8 cellular contexts compared by ENCODE assay signal in genomic region chr16:85303354-85303883, GRCh38.
DNase-seq lines count a peak whose midpoint lies in the region; ATAC-seq and TF ChIP-seq lines count a peak whose summit lies in the region.

No MANE protein-coding gene starts in this region.

- no peaks in the 10 kb centered on the region for H3K27me3 ChIP-seq in BE2C
- no peaks in the 10 kb centered on the region for H3K27me3 ChIP-seq in right lobe of liver

- no peak overlapping the region for H3K4me3 ChIP-seq in BE2C (ENCODE audit: low read depth, low read length)
- no peak overlapping the region for H3K4me3 ChIP-seq in cardiac fibroblast (replicated peaks in 1 of 2; ENCODE audit: low read depth in 2 of 2, low read length in 2 of 2)
- H3K4me3 ChIP-seq in right lobe of liver, result no peak overlapping the region

- no peaks in the 10 kb centered on the region for H3K36me3 ChIP-seq in BE2C
- H3K36me3 ChIP-seq in right lobe of liver, result no peaks in the 10 kb centered on the region

- no peak overlapping the region for H3K27ac ChIP-seq in right lobe of liver

- no peak for TF ChIP-seq POLR2A in right lobe of liver (IDR thresholded peaks at IDR 0.05)

- intact Hi-C loops in right lobe of liver (cut with DNase I), result no loop called here

- DNase-seq in BE2C (no peak), HuH-7.5 (ENCODE audit: low spot score) (peak; percentile 81), cardiac fibroblast (ENCODE audit: low read depth in 2 of 2) (peak; percentile 32 to 58), right lobe of liver (peak; percentile 70 to 78 (median 72))
- DNase-seq in activated CD4-positive, CD25-positive, alpha-beta regulatory T cell treated with anti-CD3 and anti-CD28 coated beads, Interleukin-2, amount 50 U/mL, for 16 hours (ENCODE audit: low read depth, low spot score), result peak; percentile 54
- peak; percentile 42 to 50 for DNase-seq in stimulated activated CD8-positive, alpha-beta memory T cell treated with anti-CD3 and anti-CD28 coated beads, Interleukin-15, amount 100 ng/mL, for 4 hours (ENCODE audit: low read depth in 2 of 2)

- WGBS in right lobe of liver (ENCODE audit: insufficient coverage, low coverage, low lambda C conversion rate, missing lambda C conversion rate), result no CpG with 5 or more reads among the region's 36 CpGs

- H3K4me1 ChIP-seq in BE2C (peaks cover 17% of the 10 kb centered on the region), right lobe of liver (peaks cover 3 to 32% (median 17%) of the 10 kb centered on the region in 4 donors)

- peak; percentile 13 to 43 (median 26) for ATAC-seq in right lobe of liver
- no peak for ATAC-seq in GM19328 (IDR thresholded peaks at IDR 0.05; ENCODE audit: unreplicated experiment)
- ATAC-seq in HG03378 (IDR thresholded peaks at IDR 0.05; ENCODE audit: unreplicated experiment), result no peak

- H3K9me3 ChIP-seq in BE2C (no peaks in the 10 kb centered on the region), right lobe of liver (no peaks in the 10 kb centered on the region)

- TF ChIP-seq CTCF in BE2C (IDR thresholded peaks at IDR 0.05; ENCODE audit: low read depth, low read length) (peak; percentile 67), cardiac fibroblast (IDR thresholded peaks at IDR 0.05; ENCODE audit: low read depth, low read length) (peak; percentile 83), right lobe of liver (IDR thresholded peaks at IDR 0.05) (peak; percentile 72 to 95 (median 82))

Comparison
In these comparisons a context has a peak if more than half of its experiments do, and no peak if none do; other contexts are left out.
1. ATAC-seq: peak in right lobe of liver (4 of 4); none in GM19328 (single experiment) and HG03378 (single experiment).
2. Peak in every context shown above with its lines, with median percentiles within 50 percentile points of each other: CTCF ChIP-seq.